ENCODE assay signal across 25 cellular contexts in genomic region chr3:51337666-51338065, GRCh38.
"Had no signal": no experiment of that assay in that cellular context is flagged by ENCODE, and none has a peak within 500 bp of the region (broad histone marks: within the 10 kb centered on the region; RNA-seq: fewer than 3 reads in every experiment).

No MANE protein-coding gene starts in this region.

- H3K27ac ChIP-seq: breast epithelium, cardiac muscle cell, epithelial cell of prostate had no signal

- ATAC-seq: activated CD4-positive, alpha-beta T cell treated with anti-CD3 and anti-CD28 coated beads for 36 hours; activated naive CD4-positive, alpha-beta T cell treated with anti-CD3 and anti-CD28 coated beads, Interleukin-2, amount 50 U/mL, for 72 hours; activated T-cell treated with anti-CD3 and anti-CD28 coated beads, Interleukin-2, amount 50 U/mL, for 72 hours; effector memory CD8-positive, alpha-beta T cell had no signal

- DNase-seq: activated CD4-positive, alpha-beta memory T cell treated with anti-CD3 and anti-CD28 coated beads, Interleukin-2, amount 10 ng/mL, durations not matched to agents 7 days and 5 days; activated CD4-positive, alpha-beta T cell treated with anti-CD3 and anti-CD28 coated beads for 36 hours; activated CD4-positive, alpha-beta T cell treated with anti-CD3 and anti-CD28 coated beads, Interleukin-2, amount 10 ng/mL, durations not matched to agents 24 days and 14 days; activated CD4-positive, alpha-beta T cell treated with anti-CD3 and anti-CD28 coated beads, Interleukin-2, amount 50 U/mL, for 4 hours; activated CD4-positive, CD25-positive, alpha-beta regulatory T cell; activated CD4-positive, CD25-positive, alpha-beta regulatory T cell treated with anti-CD3 and anti-CD28 coated beads, Interleukin-2, amount 50 U/mL, for 72 hours; activated CD8-positive, alpha-beta memory T cell treated with anti-CD3 and anti-CD28 coated beads, Interleukin-2, amount 50 U/mL, for 48 hours; activated gamma-delta T cell; activated naive CD4-positive, alpha-beta T cell; activated naive CD4-positive, alpha-beta T cell treated with anti-CD3 and anti-CD28 coated beads, Interleukin-2, amount 10 ng/mL, durations not matched to agents 7 days and 5 days; activated naive CD8-positive, alpha-beta T cell treated with anti-CD3 and anti-CD28 coated beads, Interleukin-2, amount 10 ng/mL, durations not matched to agents 7 days and 5 days; activated T-cell treated with anti-CD3 and anti-CD28 coated beads for 4 hours; activated T-cell treated with anti-CD3 and anti-CD28 coated beads, Interleukin-2, amount 50 U/mL, for 24 hours; activated T-cell treated with anti-CD3 and anti-CD28 coated beads, Interleukin-2, amount 50 U/mL, for 72 hours; central memory CD4-positive, alpha-beta T cell; cerebellar nuclear complex; effector CD4-positive, alpha-beta T cell; effector memory CD8-positive, alpha-beta T cell; foreskin fibroblast; head of caudate nucleus; T-helper 2 cell had no signal
